ENCODE assay signal across 20 cellular contexts in genomic region chr5:149639718-149640117, GRCh38. TPM values are rescaled to one million over a fixed set of nuclear protein-coding genes. Genes with fewer than 3 reads are reported as not detected.
DNase-seq lines count a peak whose midpoint lies in the region; ATAC-seq and TF ChIP-seq lines count a peak whose summit lies in the region.
"Had no signal": no experiment of that assay in that cellular context is flagged by ENCODE, and none has a peak within 500 bp of the region (broad histone marks: within the 10 kb centered on the region; RNA-seq: fewer than 3 reads in every experiment).

No MANE protein-coding gene starts in this region.

- peaks cover 0 to 22% of the 10 kb centered on the region in 2 donors for H3K4me1 ChIP-seq in right atrium auricular region
- H3K4me1 ChIP-seq: A549 had no signal

- no peaks in the 10 kb centered on the region for H3K36me3 Mint-ChIP-seq in activated CD8-positive, alpha-beta T cell treated with anti-CD3 and anti-CD28 coated beads for 36 hours (ENCODE audit: low read depth)

- H3K27ac Mint-ChIP-seq in activated CD8-positive, alpha-beta T cell treated with anti-CD3 and anti-CD28 coated beads for 36 hours: no peak overlapping the region

- CTCF ChIA-PET in activated CD8-positive, alpha-beta T cell treated with anti-CD3 and anti-CD28 coated beads for 36 hours (lab: Charles Lee): interaction anchor here (0.6 to 8.7 kb wide), 6 partner anchors 8 to 351 kb away, joined by 3 to 111 read pairs (median 7); no protein-coding TSS in a partner anchor

- intact Hi-C loops in activated CD8-positive, alpha-beta T cell treated with anti-CD3 and anti-CD28 coated beads for 36 hours (cut with micrococcal nuclease): loop anchor here (5.0 to 10.0 kb wide), 2 partner anchors 325 to 353 kb away; partner anchors contain the start of gene SLC26A2

- H3K36me3 ChIP-seq in right atrium auricular region: no peaks in the 10 kb centered on the region
- H3K36me3 ChIP-seq: BLaER1 treated with 17β-estradiol and CSF1 and Interleukin-3, amounts not matched to agents 10 nM and 100 nM had no signal

- H3K27me3 Mint-ChIP-seq in activated CD8-positive, alpha-beta T cell treated with anti-CD3 and anti-CD28 coated beads for 36 hours: no peaks in the 10 kb centered on the region

- H3K9me3 ChIP-seq in right atrium auricular region: no peaks in the 10 kb centered on the region
- H3K9me3 ChIP-seq: A549; BLaER1 treated with 17β-estradiol and CSF1 and Interleukin-3, amounts not matched to agents 10 nM and 100 nM had no signal

- POLR2A ChIA-PET in activated CD8-positive, alpha-beta T cell treated with anti-CD3 and anti-CD28 coated beads for 36 hours (lab: Charles Lee): no interaction called here

- H3K4me1 Mint-ChIP-seq in activated CD8-positive, alpha-beta T cell treated with anti-CD3 and anti-CD28 coated beads for 36 hours (ENCODE audit: low read depth): no peaks in the 10 kb centered on the region

- DNase-seq in right atrium auricular region (ENCODE audit: low spot score) (no peak), pons (ENCODE audit: low spot score) (peak; percentile 39), epidermal melanocyte (ENCODE audit: insufficient read length, low spot score) (no peak), RKO (ENCODE audit: low spot score) (no peak)
- DNase-seq in stimulated activated CD4-positive, alpha-beta T cell treated with anti-CD3 and anti-CD28 coated beads, Interleukin-1b, Interleukin-23, amount 100 ng/mL, for 48 hours: no peak
- no peak for DNase-seq in activated CD8-positive, alpha-beta T cell treated with anti-CD3 and anti-CD28 coated beads for 36 hours
- DNase-seq: activated T-cell treated with anti-CD3 and anti-CD28 coated beads for 4 hours; cerebellar nuclear complex; GF-D8; NCI-H1436 treated with DMSO at 0.1 percent for 48 hours; NCI-H774; small intestine; stimulated activated CD8-positive, alpha-beta memory T cell treated with anti-CD3 and anti-CD28 coated beads, Interleukin-4, amount 100 ng/mL, for 48 hours; SW 1271 had no signal

- H3K4me3 Mint-ChIP-seq in activated CD8-positive, alpha-beta T cell treated with anti-CD3 and anti-CD28 coated beads for 36 hours: no peak overlapping the region

- no peak for ATAC-seq in activated CD8-positive, alpha-beta T cell treated with anti-CD3 and anti-CD28 coated beads for 36 hours
- ATAC-seq: A549, GM12878, Panc1 had no signal

- H3K4me3 ChIP-seq in right atrium auricular region: no peak overlapping the region
- H3K4me3 ChIP-seq: A549; BLaER1 treated with 17β-estradiol and CSF1 and Interleukin-3, amounts not matched to agents 10 nM and 100 nM; GM12878 had no signal

- no peaks in the 10 kb centered on the region for H3K9me3 Mint-ChIP-seq in activated CD8-positive, alpha-beta T cell treated with anti-CD3 and anti-CD28 coated beads for 36 hours

- no peaks in the 10 kb centered on the region for H3K27me3 ChIP-seq in right atrium auricular region
- H3K27me3 ChIP-seq: BLaER1 treated with 17β-estradiol and CSF1 and Interleukin-3, amounts not matched to agents 10 nM and 100 nM had no signal

- H3K27ac ChIP-seq in 22Rv1 (peak overlapping the region; percentile 68), VCaP (peak overlapping the region; percentile 87), right atrium auricular region (peak overlapping the region; percentile 60 to 65)
- H3K27ac ChIP-seq: A549 had no signal

- TF ChIP-seq CTCF in 22Rv1 (IDR thresholded peaks at IDR 0.05): no peak
- TF ChIP-seq CTCF in VCaP (conservative IDR thresholded peaks at IDR 0.05): no peak
- TF ChIP-seq CTCF in right atrium auricular region (IDR thresholded peaks at IDR 0.05): no peak
- TF ChIP-seq CTCF in activated CD8-positive, alpha-beta T cell treated with anti-CD3 and anti-CD28 coated beads for 36 hours (IDR thresholded peaks at IDR 0.05): no peak

RNA-seq across cellular contexts. Expression of gene ARHGEF37, which starts 58.4 kb away (rescaled TPM):
- 10 to 100 TPM; 11.0 to 13.7 TPM for total RNA-seq in right atrium auricular region
- total RNA-seq in activated CD8-positive, alpha-beta T cell treated with anti-CD3 and anti-CD28 coated beads for 36 hours: 1 to 10 TPM; 1.1 TPM

Comparison
In these comparisons a context has a peak if more than half of its experiments do, and no peak if none do; other contexts are left out.
1. RNA of gene ARHGEF37, which starts 58.4 kb away (total RNA-seq): 11.0 to 13.7 TPM in right atrium auricular region; 1.1 TPM in activated CD8-positive, alpha-beta T cell treated with anti-CD3 and anti-CD28 coated beads for 36 hours; every median in the first group is over 4 times any median in the second.
2. Peak in every context shown above with its lines, with median percentiles within 50 percentile points of each other: H3K27ac ChIP-seq.